Comparison of ENCODE assay signal across 2 cellular contexts in the genomic region with DNA sequence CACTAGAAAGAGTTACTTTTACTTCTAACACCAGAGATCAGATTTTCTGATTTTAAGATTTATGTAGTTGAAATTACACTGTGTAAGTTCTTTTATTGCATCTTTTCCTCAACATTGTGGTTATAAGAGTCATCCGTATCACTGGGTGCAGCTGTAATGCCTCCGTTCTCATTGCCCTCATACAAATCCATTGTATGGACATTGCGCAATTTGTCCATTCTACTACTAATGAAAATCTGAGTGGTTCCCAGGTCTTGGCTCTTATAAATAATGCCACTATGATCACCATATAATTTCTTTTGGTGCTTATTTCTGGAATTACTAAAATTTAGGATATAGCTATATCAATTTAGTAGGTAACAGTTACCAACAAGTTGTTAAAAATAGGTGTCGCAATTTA.
TF ChIP-seq lines count a peak whose summit lies in the region.

No MANE protein-coding gene starts in this region.

TF ChIP-seq in HepG2, 621 proteins besides CTCF, POLR2A, EP300 and RAD21:
- TF ChIP-seq, protein P1, sequence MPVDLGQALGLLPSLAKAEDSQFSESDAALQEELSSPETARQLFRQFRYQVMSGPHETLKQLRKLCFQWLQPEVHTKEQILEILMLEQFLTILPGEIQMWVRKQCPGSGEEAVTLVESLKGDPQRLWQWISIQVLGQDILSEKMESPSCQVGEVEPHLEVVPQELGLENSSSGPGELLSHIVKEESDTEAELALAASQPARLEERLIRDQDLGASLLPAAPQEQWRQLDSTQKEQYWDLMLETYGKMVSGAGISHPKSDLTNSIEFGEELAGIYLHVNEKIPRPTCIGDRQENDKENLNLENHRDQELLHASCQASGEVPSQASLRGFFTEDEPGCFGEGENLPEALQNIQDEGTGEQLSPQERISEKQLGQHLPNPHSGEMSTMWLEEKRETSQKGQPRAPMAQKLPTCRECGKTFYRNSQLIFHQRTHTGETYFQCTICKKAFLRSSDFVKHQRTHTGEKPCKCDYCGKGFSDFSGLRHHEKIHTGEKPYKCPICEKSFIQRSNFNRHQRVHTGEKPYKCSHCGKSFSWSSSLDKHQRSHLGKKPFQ (CRISPR knock-in tag; IDR thresholded peaks at IDR 0.05; ENCODE audit: insufficient replicate concordance): no peak
- TF ChIP-seq ZNF350 (CRISPR knock-in tag; IDR thresholded peaks at IDR 0.05; ENCODE audit: borderline replicate concordance, low read depth) (no peak), ZNF557 (CRISPR knock-in tag; IDR thresholded peaks at IDR 0.05) (no peak), SAP130 (CRISPR knock-in tag; IDR thresholded peaks at IDR 0.05; ENCODE audit: low read depth) (no peak), ZKSCAN5 (CRISPR knock-in tag; IDR thresholded peaks at IDR 0.05) (no peak), ZNF274 (CRISPR knock-in tag; IDR thresholded peaks at IDR 0.05) (no peak), ONECUT2 (CRISPR knock-in tag; IDR thresholded peaks at IDR 0.05) (no peak), ZBTB7A (CRISPR knock-in tag; IDR thresholded peaks at IDR 0.05) (no peak), ZBTB8A (CRISPR knock-in tag; IDR thresholded peaks at IDR 0.05; ENCODE audit: borderline replicate concordance, low read depth) (no peak), CEBPG (CRISPR knock-in tag; IDR thresholded peaks at IDR 0.05) (peak; percentile 37), CEBPB (IDR thresholded peaks at IDR 0.05; ENCODE audit: borderline replicate concordance, low read depth, low read length) (peak; percentile 81)
- TF ChIP-seq, protein P2, sequence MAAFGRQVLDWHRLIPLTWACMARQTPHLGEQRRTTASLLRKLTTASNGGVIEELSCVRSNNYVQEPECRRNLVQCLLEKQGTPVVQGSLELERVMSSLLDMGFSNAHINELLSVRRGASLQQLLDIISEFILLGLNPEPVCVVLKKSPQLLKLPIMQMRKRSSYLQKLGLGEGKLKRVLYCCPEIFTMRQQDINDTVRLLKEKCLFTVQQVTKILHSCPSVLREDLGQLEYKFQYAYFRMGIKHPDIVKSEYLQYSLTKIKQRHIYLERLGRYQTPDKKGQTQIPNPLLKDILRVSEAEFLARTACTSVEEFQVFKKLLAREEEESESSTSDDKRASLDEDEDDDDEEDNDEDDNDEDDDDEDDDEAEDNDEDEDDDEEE (CRISPR knock-in tag; IDR thresholded peaks at IDR 0.05): no peak

TF ChIP-seq in H1, 55 proteins besides CTCF, POLR2A, EP300 and RAD21 (continued from another document):
- peak; percentile 93 for TF ChIP-seq CEBPB (IDR thresholded peaks at IDR 0.05; ENCODE audit: low read depth, low read length)
